Comparison of ENCODE assay signal across 8 cellular contexts in the genomic region with DNA sequence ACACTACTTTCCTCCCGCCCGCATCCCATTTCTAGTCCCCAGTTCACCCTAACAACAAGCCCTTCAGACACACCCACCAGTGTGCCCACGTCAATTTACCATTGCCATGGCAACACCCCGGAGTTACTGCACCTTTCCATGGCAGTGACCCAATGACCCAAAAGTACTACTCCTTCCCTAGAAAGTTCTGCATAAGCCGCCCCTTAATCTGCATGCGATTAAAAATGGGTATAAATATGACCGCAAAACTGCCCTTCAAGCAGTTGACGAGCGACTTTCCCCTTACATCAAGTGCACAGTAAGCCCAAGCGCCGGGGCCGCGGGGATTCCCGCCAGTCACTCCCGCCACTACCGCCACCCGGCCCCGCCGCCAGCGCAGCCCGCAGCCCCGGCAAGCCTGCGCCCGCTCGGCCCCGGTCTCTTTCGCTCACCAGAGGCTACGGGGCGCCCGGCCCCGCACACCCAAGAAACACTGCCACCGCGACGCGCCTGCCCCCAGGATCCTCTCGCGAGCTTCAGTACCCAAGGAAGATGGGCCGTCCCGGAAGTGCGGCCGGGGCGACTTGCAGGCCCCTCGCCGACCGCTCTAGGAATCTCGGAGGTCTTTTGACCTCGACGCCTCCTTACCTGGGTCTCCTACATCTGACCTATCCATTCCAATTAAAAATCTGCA. TPM values are rescaled to one million over a fixed set of nuclear protein-coding genes. Genes with fewer than 3 reads are reported as not detected.
A peak's percentile ranks its signal among the peaks of the same experiment; 100 is the strongest.
DNase-seq lines count a peak whose midpoint lies in the region; ATAC-seq and TF ChIP-seq lines count a peak whose summit lies in the region.

No MANE protein-coding gene starts in this region.

- TF ChIP-seq CTCF in mucosa of descending colon (IDR thresholded peaks at IDR 0.05): no peak

- peak overlapping the region; percentile 75 to 92 for H3K4me3 ChIP-seq in esophagus (ENCODE audit: low read depth in 1 of 2, low read length in 2 of 2)
- peak overlapping the region; percentile 31 for H3K4me3 ChIP-seq in mucosa of descending colon

- intact Hi-C loops in mucosa of descending colon (cut with DNase I, micrococcal nuclease): no loop called here

- DNase-seq in ELR (ENCODE audit: low read depth): peak; percentile 41
- DNase-seq in NCI-H510A (lab: John Stamatoyannopoulos, UW): peak; percentile 84
- DNase-seq in activated T-cell treated with anti-CD3 and anti-CD28 coated beads for 1 hour (ENCODE audit: low read depth): peak; percentile 31
- DNase-seq in mucosa of descending colon: peak; percentile 75 to 78 (median 78)
- DNase-seq in stimulated activated CD8-positive, alpha-beta memory T cell treated with anti-CD3 and anti-CD28 coated beads, Interleukin-2, amount 100 ng/mL, for 48 hours (ENCODE audit: low read depth in 2 of 2): peak; percentile 30 to 54
- no peak for DNase-seq in NK-92 (lab: John Stamatoyannopoulos, UW; ENCODE audit: unreplicated experiment)

- peak overlapping the region in 1 of 2 donors; percentile 46 for H3K27ac ChIP-seq in esophagus (ENCODE audit: low read depth in 2 of 2, low read length in 1 of 2)

- WGBS in esophagus, 2 donors: 3% methylated on average over 48 of the region's 48 CpGs

- H3K36me3 ChIP-seq in esophagus (ENCODE audit: control insufficient read depth in 2 of 2, insufficient read depth in 2 of 2, low read length in 1 of 2): no peaks in the 10 kb centered on the region
- no peaks in the 10 kb centered on the region for H3K36me3 ChIP-seq in mucosa of descending colon (ENCODE audit: low read depth)

- peak; percentile 93 for ATAC-seq in HG02588 (IDR thresholded peaks at IDR 0.05; ENCODE audit: unreplicated experiment)
- peak; percentile 90 for ATAC-seq in mucosa of descending colon

- no peaks in the 10 kb centered on the region for H3K27me3 ChIP-seq in esophagus (ENCODE audit: control insufficient read depth in 1 of 2, insufficient read depth in 2 of 2, low read length in 2 of 2)

- H3K4me1 ChIP-seq in esophagus (ENCODE audit: control insufficient read depth in 2 of 2, insufficient read depth in 2 of 2, low read length in 1 of 2): peaks cover 0 to 5% of the 10 kb centered on the region in 2 donors
- no peaks in the 10 kb centered on the region for H3K4me1 ChIP-seq in mucosa of descending colon (ENCODE audit: low read depth)

- H3K9me3 ChIP-seq in esophagus (ENCODE audit: control insufficient read depth in 2 of 2, insufficient read depth in 1 of 2, low read depth in 1 of 2, low read length in 1 of 2) (peaks cover 0 to 9% of the 10 kb centered on the region in 2 donors), mucosa of descending colon (peaks cover 27% of the 10 kb centered on the region)

RNA-seq across cellular contexts. Expression of gene ZNF502, which starts 27.2 kb away (rescaled TPM):
- 1 to 10 TPM; 1.9 to 2.2 TPM for polyA plus RNA-seq in esophagus
- 1 to 10 TPM; 2.5 to 7.7 (median 3.6) TPM for total RNA-seq in mucosa of descending colon

RNA-seq across cellular contexts. Expression of gene ZNF35, which starts 36.7 kb away (rescaled TPM):
- polyA plus RNA-seq in esophagus: 1 to 10 TPM; 2.8 to 4.7 TPM
- total RNA-seq in mucosa of descending colon: 1 to 10 TPM; 4.9 to 8.0 (median 6.0) TPM

RNA-seq across cellular contexts. Expression of gene ZNF501, which starts 44.2 kb away (rescaled TPM):
- polyA plus RNA-seq in esophagus: under 1 TPM; 0.53 to 0.89 TPM
- 1 to 10 TPM; 3.6 to 6.4 (median 3.7) TPM for total RNA-seq in mucosa of descending colon
